ENCODE assay signal across 8 cellular contexts in genomic region chr2:219388127-219388844, GRCh38. TPM values are rescaled to one million over a fixed set of nuclear protein-coding genes. Genes with fewer than 3 reads are reported as not detected.
DNase-seq lines count a peak whose midpoint lies in the region; ATAC-seq, FAIRE-seq and TF ChIP-seq lines count a peak whose summit lies in the region.

No MANE protein-coding gene starts in this region.

- peaks cover 1% of the 10 kb centered on the region for H3K79me2 ChIP-seq in keratinocyte (ENCODE audit: control insufficient read depth, insufficient read depth, low read length)

- ATAC-seq in GM19025 (IDR thresholded peaks at IDR 0.05; ENCODE audit: low read depth, unreplicated experiment) (peak; percentile 78), HG03280 (IDR thresholded peaks at IDR 0.05; ENCODE audit: unreplicated experiment) (peak; percentile 84)

- no peaks in the 10 kb centered on the region for H3K9me3 ChIP-seq in keratinocyte (ENCODE audit: control insufficient read depth, low read depth, low read length)

- peak overlapping the region; percentile 76 for H2AFZ ChIP-seq in keratinocyte (ENCODE audit: control insufficient read depth, low read length)

- dilution Hi-C loops in keratinocyte (cut with MboI; ENCODE audit: extremely low pct_ligation_motif_present, low sequenced_read_pairs): no loop called here

- H3K27ac ChIP-seq in keratinocyte (ENCODE audit: control insufficient read depth, insufficient read depth, low read length): no peak overlapping the region

- no peaks in the 10 kb centered on the region for H3K9me1 ChIP-seq in keratinocyte (ENCODE audit: control insufficient read depth, extremely low read depth, insufficient read depth, low read length)

- no peaks in the 10 kb centered on the region for H4K20me1 ChIP-seq in keratinocyte (ENCODE audit: control insufficient read depth, extremely low read depth, insufficient read depth, low read length)

- TF ChIP-seq CTCF in AG09319 (IDR thresholded peaks at IDR 0.05; ENCODE audit: low read depth, low read length) (peak; percentile 28), keratinocyte (optimal IDR thresholded peaks at IDR 0.05 in 1 of 3, IDR thresholded peaks at IDR 0.05 in 1 of 3, conservative IDR thresholded peaks at IDR 0.05 in 1 of 3; ENCODE audit: extremely low read depth in 1 of 3, insufficient read depth in 2 of 3, low read length in 3 of 3) (peak in 2 of 3 experiments; percentile 44 to 64)

- FAIRE-seq in keratinocyte (lab: Jason Lieb, UNC): no peak

- H3K27me3 ChIP-seq in keratinocyte (ENCODE audit: control insufficient read depth, extremely low read depth, insufficient read depth, low read length): no peaks in the 10 kb centered on the region

- peak; percentile 96 for DNase-seq in AG09319 (ENCODE audit: extremely low read depth, low read depth)
- peak; percentile 97 for DNase-seq in NCI-H345 (lab: John Stamatoyannopoulos, UW)
- peak; percentile 99 to 100 (median 100) for DNase-seq in activated CD4-positive, CD25-positive, alpha-beta regulatory T cell (lab: John Stamatoyannopoulos, UW)
- peak; percentile 98 for DNase-seq in central memory CD4-positive, alpha-beta T cell
- DNase-seq in keratinocyte (ENCODE audit: low read depth, low spot score): peak; percentile 70
- DNase-seq in stimulated activated CD4-positive, alpha-beta T cell treated with anti-CD3 and anti-CD28 coated beads, Interleukin-12 subunit alpha, Interleukin-12 subunit beta, amount 100 ng/mL, for 4 hours: peak; percentile 99

- H3K4me1 ChIP-seq in keratinocyte (ENCODE audit: control insufficient read depth, extremely low read depth, insufficient read depth, low read length): peaks cover 7% of the 10 kb centered on the region

- H3K4me3 ChIP-seq in keratinocyte (ENCODE audit: control insufficient read depth in 2 of 3, extremely low read depth in 1 of 3, insufficient read depth in 2 of 3, low read depth in 1 of 3, low read length in 3 of 3): peak overlapping the region; percentile 38 to 59 (median 43)

- peaks cover 16 to 18% of the 10 kb centered on the region in 2 experiments for H3K36me3 ChIP-seq in keratinocyte (ENCODE audit: control insufficient read depth in 2 of 2, extremely low read depth in 1 of 2, insufficient read depth in 2 of 2, low read length in 2 of 2)

- peak overlapping the region; percentile 38 for H3K9ac ChIP-seq in keratinocyte (ENCODE audit: control insufficient read depth, extremely low read depth, insufficient read depth, low read length)

- peak overlapping the region; percentile 76 for H3K4me2 ChIP-seq in keratinocyte (ENCODE audit: control insufficient read depth, extremely low read depth, insufficient read depth, low read depth, low read length)

RNA-seq across cellular contexts. Expression of gene DNPEP, which starts 0.6 kb away (rescaled TPM):
- polyA plus RNA-seq in keratinocyte: 34.1 to 61.3 TPM (median 41.6 TPM) in 3 replicates
- 11.6 TPM for polyA plus RNA-seq in keratinocyte (2011; ENCODE audit: low read depth)
- polyA plus RNA-seq in keratinocyte (2011; cell fraction: cytosol; rRNA removed): 32.8 and 57.5 TPM in 2 replicates
- polyA plus RNA-seq in keratinocyte (2011; cell fraction: nucleus; rRNA removed): 62.7 and 79.0 TPM in 2 replicates
- 44.2 and 58.0 TPM in 2 replicates for polyA plus RNA-seq in keratinocyte (2012; ENCODE audit: low replicate concordance)
- 48.9 to 90.2 TPM (median 64.1 TPM) in 3 replicates for polyA minus RNA-seq in keratinocyte
- polyA minus RNA-seq in keratinocyte (2011; cell fraction: cytosol; rRNA and poly(A)+ RNA removed): 58.1 TPM
- polyA minus RNA-seq in keratinocyte (2011; cell fraction: nucleus; rRNA and poly(A)+ RNA removed): 20.0 and 25.8 TPM in 2 replicates

RNA-seq across cellular contexts. Expression of gene DES, which starts 29.9 kb away (rescaled TPM):
- not detected in 3 replicates for polyA plus RNA-seq in keratinocyte
- polyA plus RNA-seq in keratinocyte (2011; ENCODE audit: low read depth): not detected
- polyA plus RNA-seq in keratinocyte (2011; cell fraction: cytosol; rRNA removed): not detected in 2 replicates
- polyA plus RNA-seq in keratinocyte (2011; cell fraction: nucleus; rRNA removed): 0.16 TPM in 1 of 2 replicates, not detected in the other
- polyA plus RNA-seq in keratinocyte (2012; ENCODE audit: low replicate concordance): 0.68 TPM in 1 of 2 replicates, not detected in the other
- not detected in 3 replicates for polyA minus RNA-seq in keratinocyte
- not detected for polyA minus RNA-seq in keratinocyte (2011; cell fraction: cytosol; rRNA and poly(A)+ RNA removed)
- not detected in 2 replicates for polyA minus RNA-seq in keratinocyte (2011; cell fraction: nucleus; rRNA and poly(A)+ RNA removed)

RNA-seq across cellular contexts. Expression of gene SPEG, which starts 46.4 kb away (rescaled TPM):
- polyA plus RNA-seq in keratinocyte: 18.8 to 36.1 TPM (median 19.0 TPM) in 3 replicates
- polyA plus RNA-seq in keratinocyte (2011; ENCODE audit: low read depth): 2.0 TPM
- 4.6 and 13.7 TPM in 2 replicates for polyA plus RNA-seq in keratinocyte (2011; cell fraction: cytosol; rRNA removed)
- polyA plus RNA-seq in keratinocyte (2011; cell fraction: nucleus; rRNA removed): 94.3 and 140 TPM in 2 replicates
- 8.8 and 25.2 TPM in 2 replicates for polyA plus RNA-seq in keratinocyte (2012; ENCODE audit: low replicate concordance)
- polyA minus RNA-seq in keratinocyte: 11.7 to 26.6 TPM (median 19.3 TPM) in 3 replicates
- polyA minus RNA-seq in keratinocyte (2011; cell fraction: cytosol; rRNA and poly(A)+ RNA removed): 8.2 TPM
- 32.8 and 39.4 TPM in 2 replicates for polyA minus RNA-seq in keratinocyte (2011; cell fraction: nucleus; rRNA and poly(A)+ RNA removed)

RNA-seq across cellular contexts. Expression of gene RESP18, which starts 55.7 kb away (rescaled TPM):
- polyA plus RNA-seq in keratinocyte: not detected in 3 replicates
- polyA plus RNA-seq in keratinocyte (2011; ENCODE audit: low read depth): not detected
- not detected in 2 replicates for polyA plus RNA-seq in keratinocyte (2011; cell fraction: cytosol; rRNA removed)
- polyA plus RNA-seq in keratinocyte (2011; cell fraction: nucleus; rRNA removed): not detected in 2 replicates
- polyA plus RNA-seq in keratinocyte (2012; ENCODE audit: low replicate concordance): not detected in 2 replicates
- not detected in 3 replicates for polyA minus RNA-seq in keratinocyte
- polyA minus RNA-seq in keratinocyte (2011; cell fraction: cytosol; rRNA and poly(A)+ RNA removed): not detected
- not detected in 2 replicates for polyA minus RNA-seq in keratinocyte (2011; cell fraction: nucleus; rRNA and poly(A)+ RNA removed)
